17 cellular contexts compared by ENCODE assay signal in genomic region chr19:17358395-17358794, GRCh38. TPM values are rescaled to one million over a fixed set of nuclear protein-coding genes. Genes with fewer than 3 reads are reported as not detected.
DNase-seq lines count a peak whose midpoint lies in the region; ATAC-seq, FAIRE-seq and TF ChIP-seq lines count a peak whose summit lies in the region.
"Had no signal": no experiment of that assay in that cellular context is flagged by ENCODE, and none has a peak within 500 bp of the region (broad histone marks: within the 10 kb centered on the region; RNA-seq: fewer than 3 reads in every experiment).

No MANE protein-coding gene starts in this region.

- CTCF ChIA-PET in HCT116 (lab: Charles Lee) (interaction anchor here (1.0 to 1.8 kb wide), 2 partner anchors 10 to 13 kb away, joined by 4 read pairs; no protein-coding TSS in a partner anchor), HepG2 (lab: Yijun Ruan, JAX; ENCODE audit: low intra/inter-chr PET ratio, low total read pairs) (no interaction called here)

- no peak overlapping the region for H3K27ac ChIP-seq in HCT116 (ENCODE audit: low read depth, low read length)
- H3K27ac ChIP-seq in body of pancreas: no peak overlapping the region
- no peak overlapping the region for H3K27ac ChIP-seq in HepG2 (ENCODE audit: extremely low read length, insufficient read depth, low read length)
- H3K27ac ChIP-seq in transverse colon: no peak overlapping the region
- no peak overlapping the region for H3K27ac ChIP-seq in WERI-Rb-1
- H3K27ac ChIP-seq: prostate gland had no signal

- WGBS in body of pancreas, 2 donors: 62 to 80% methylated on average over 4 to 7 of the region's 7 CpGs
- WGBS in HepG2 (ENCODE audit: low lambda C conversion rate): 33% methylated on average over 4 of the region's 7 CpGs
- WGBS in transverse colon (ENCODE audit: low coverage in 1 of 2), 2 donors: 60 to 70% methylated on average over 1 to 7 of the region's 7 CpGs

- H3K27me3 ChIP-seq in HCT116 (ENCODE audit: insufficient read depth, low read length) (no peaks in the 10 kb centered on the region), body of pancreas (no peaks in the 10 kb centered on the region), HepG2 (ENCODE audit: control insufficient read depth in 1 of 2, insufficient read depth in 2 of 2, low read length in 2 of 2) (peaks cover 3 to 11% of the 10 kb centered on the region in 2 experiments; a peak in 3 of 5 replicates), transverse colon (no peaks in the 10 kb centered on the region), WERI-Rb-1 (ENCODE audit: insufficient read depth, low read depth, severe bottlenecking) (no peaks in the 10 kb centered on the region)

- H3K4me2 ChIP-seq in HCT116 (ENCODE audit: low read length) (peak overlapping the region; percentile 47), HepG2 (ENCODE audit: low read depth, low read length) (no peak overlapping the region; the same call in 1 of the 2 replicates)

- TF ChIP-seq EP300 in HepG2 (IDR thresholded peaks at IDR 0.05; ENCODE audit: low read depth in 2 of 2, low read length in 2 of 2) (no peak), HepG2 (CRISPR knock-in tag; IDR thresholded peaks at IDR 0.05; ENCODE audit: borderline replicate concordance) (no peak), transverse colon (IDR thresholded peaks at IDR 0.05; ENCODE audit: low read depth) (peak; percentile 10)

- peak; percentile 91 for ATAC-seq in HCT116
- peak; percentile 53 for ATAC-seq in body of pancreas
- 0 out of 3 replicates have a peak, but pooled peaks have one; percentile 41 for ATAC-seq in HepG2
- ATAC-seq in GM19035 (IDR thresholded peaks at IDR 0.05; ENCODE audit: unreplicated experiment): no peak
- ATAC-seq in HG03457 (IDR thresholded peaks at IDR 0.05; ENCODE audit: unreplicated experiment): no peak
- ATAC-seq: SK-N-SH treated with all-trans-retinoic acid at 6 μM for 48 hours had no signal

- BruUV-seq in HCT116 (replicated peaks; lab: Mats Ljungman, UMichigan): no TSS peak
- BruUV-seq in HepG2 (replicated peaks; lab: Mats Ljungman, UMichigan): no TSS peak

- POLR2A ChIA-PET in HCT116 (lab: Charles Lee) (no interaction called here), HepG2 (lab: Yijun Ruan, JAX) (no interaction called here)

- H2AFZ ChIP-seq in HCT116 (ENCODE audit: low read depth, low read length, poor library complexity, severe bottlenecking): no peak overlapping the region
- no peak overlapping the region for H2AFZ ChIP-seq in HepG2 (ENCODE audit: low read length)

- no peak for TF ChIP-seq RAD21 in HCT116 (IDR thresholded peaks at IDR 0.05; ENCODE audit: low read depth)
- no peak for TF ChIP-seq RAD21 in HepG2 (CRISPR knock-in tag; IDR thresholded peaks at IDR 0.05)

- TF ChIP-seq CTCF in HCT116 (IDR thresholded peaks at IDR 0.05 in 2 of 3, conservative IDR thresholded peaks at IDR 0.05 in 1 of 3; ENCODE audit: borderline replicate concordance in 1 of 3, insufficient read depth in 1 of 3, low read depth in 2 of 3, low read length in 2 of 3) (no peak), body of pancreas (IDR thresholded peaks at IDR 0.05) (no peak), HepG2 (CRISPR knock-in tag; IDR thresholded peaks at IDR 0.05) (no peak), transverse colon (IDR thresholded peaks at IDR 0.05) (no peak), WERI-Rb-1 (IDR thresholded peaks at IDR 0.05; ENCODE audit: low read depth, low read length) (no peak)

- H3K4me1 ChIP-seq in HCT116 (ENCODE audit: control insufficient read depth in 1 of 2, insufficient read depth in 2 of 2, low read length in 2 of 2) (peaks cover 6 to 10% of the 10 kb centered on the region in 2 experiments; a peak in 3 of 4 replicates), body of pancreas (no peaks in the 10 kb centered on the region), HepG2 (ENCODE audit: insufficient read depth, low read length) (peaks cover 24% of the 10 kb centered on the region), transverse colon (no peaks in the 10 kb centered on the region)
- H3K4me1 ChIP-seq: prostate gland had no signal

- DNase-seq in HCT116 (ENCODE audit: low read depth, low spot score) (peak; percentile 37), body of pancreas (no peak), HepG2 (ENCODE audit: low spot score) (no peak), transverse colon (no peak), WERI-Rb-1 (no peak)
- DNase-seq: activated effector memory CD4-positive, alpha-beta T cell treated with Interleukin-2 at 50 U/mL for 16 hours; CD4-positive, CD25-positive, alpha-beta regulatory T cell; endodermal cell; NK-92 treated with Interleukin-12 subunit alpha and Interleukin-12 subunit beta, amount 100 ng/mL, for 24 hours; stimulated activated CD4-positive, alpha-beta T cell treated with anti-CD3 and anti-CD28 coated beads, Interleukin-1b, Interleukin-23, amount 100 ng/mL, for 48 hours had no signal

- no peaks in the 10 kb centered on the region for H3K9me2 ChIP-seq in HCT116 (ENCODE audit: insufficient read depth)

- no peak for FAIRE-seq in HepG2 (lab: Jason Lieb, UNC)
- FAIRE-seq: GM12892, islet of Langerhans had no signal

- H3K4me3 ChIP-seq in HCT116 (replicated peaks in 1 of 2; ENCODE audit: low read depth in 1 of 2, low read length in 2 of 2) (no peak overlapping the region), body of pancreas (no peak overlapping the region), HepG2 (replicated peaks in 1 of 3; ENCODE audit: insufficient read depth in 1 of 3, low read depth in 2 of 3, low read length in 3 of 3) (no peak overlapping the region), transverse colon (no peak overlapping the region), WERI-Rb-1 (ENCODE audit: low read depth, low read length) (no peak overlapping the region)
- H3K4me3 ChIP-seq: prostate gland had no signal

- H3K79me2 ChIP-seq in HCT116 (ENCODE audit: insufficient read depth, low read length): no peaks in the 10 kb centered on the region
- no peaks in the 10 kb centered on the region for H3K79me2 ChIP-seq in HepG2 (ENCODE audit: insufficient read depth, low read length)

- TF ChIP-seq POLR2A in HCT116 (IDR thresholded peaks at IDR 0.05; ENCODE audit: borderline replicate concordance, extremely low read depth, insufficient read depth, insufficient read length) (no peak), body of pancreas (IDR thresholded peaks at IDR 0.05) (no peak), HepG2 (IDR thresholded peaks at IDR 0.05; ENCODE audit: insufficient read depth in 1 of 2, low read depth in 2 of 2, low read length in 2 of 2) (no peak), transverse colon (IDR thresholded peaks at IDR 0.05) (no peak)

- H3K36me3 ChIP-seq in HCT116 (ENCODE audit: control insufficient read depth in 1 of 2, insufficient read depth in 2 of 2, low read length in 2 of 2): no peaks in the 10 kb centered on the region
- H3K36me3 ChIP-seq in body of pancreas (replicated peaks in 1 of 2; ENCODE audit: insufficient read depth in 1 of 2, low read depth in 2 of 2): no peaks in the 10 kb centered on the region
- H3K36me3 ChIP-seq in HepG2 (replicated peaks in 1 of 2; ENCODE audit: control insufficient read depth in 1 of 2, insufficient read depth in 2 of 2, low read length in 2 of 2): no peaks in the 10 kb centered on the region
- H3K36me3 ChIP-seq in transverse colon: no peaks in the 10 kb centered on the region
- no peaks in the 10 kb centered on the region for H3K36me3 ChIP-seq in WERI-Rb-1
- H3K36me3 ChIP-seq: prostate gland had no signal

- RAD21 ChIA-PET in HCT116 (lab: Charles Lee; ENCODE audit: low non-redundant PET in 1 of 2, low total read pairs in 2 of 2, uncharacterized antibody in 2 of 2, unreplicated experiment in 2 of 2): no interaction called here

- intact Hi-C loops in HCT116 (cut with micrococcal nuclease): no loop called here
- intact Hi-C loops in body of pancreas (cut with DNase I): no loop called here
- intact Hi-C loops in HepG2 (cut with micrococcal nuclease; ENCODE audit: unreplicated experiment): no loop called here
- intact Hi-C loops in transverse colon (cut with DNase I; ENCODE audit: low total_unique reads): no loop called here

- H4K20me1 ChIP-seq in HCT116 (ENCODE audit: insufficient read depth) (no peaks in the 10 kb centered on the region), HepG2 (ENCODE audit: insufficient read depth, low read length) (no peaks in the 10 kb centered on the region)

- H3K9me3 ChIP-seq in HCT116 (ENCODE audit: control insufficient read depth in 1 of 2, insufficient read depth in 1 of 2, low read depth in 1 of 2, low read length in 2 of 2) (no peaks in the 10 kb centered on the region), body of pancreas (no peaks in the 10 kb centered on the region), HepG2 (ENCODE audit: low read length) (no peaks in the 10 kb centered on the region), transverse colon (no peaks in the 10 kb centered on the region), WERI-Rb-1 (ENCODE audit: severe bottlenecking) (no peaks in the 10 kb centered on the region)
- H3K9me3 ChIP-seq: prostate gland had no signal

- in situ Hi-C loops in HepG2 (cut with HindIII; ENCODE audit: extremely low pct_ligation_motif_present, low pct_unique_long_range_greater_than_20kb): no loop called here
- in situ Hi-C loops in transverse colon (cut with MboI; ENCODE audit: low pct_ligation_motif_present in 1 of 4, low pct_unique_long_range_greater_than_20kb in 1 of 4, low sequenced_read_pairs in 3 of 4): no loop called here

- H3K9ac ChIP-seq in HCT116 (ENCODE audit: low read length) (peak overlapping the region; percentile 11; the same call in 1 of the 2 replicates), HepG2 (ENCODE audit: insufficient read depth, low read depth, low read length) (no peak overlapping the region)

RNA-seq across cellular contexts. Expression of gene PLVAP, which starts 18.7 kb away (rescaled TPM):
- total RNA-seq in HCT116 (2021; ENCODE audit: unreplicated experiment): 0.47 TPM
- polyA plus RNA-seq in HCT116 (2012): not detected in 2 replicates
- total RNA-seq in body of pancreas: 10 to 100 TPM; 37.9 to 49.8 TPM
- not detected in 2 replicates for total RNA-seq in HepG2 (2016; rRNA removed; fragmentation: Illumina TruSeq; extraction: Trizol)
- total RNA-seq in HepG2 (2016; cell fraction: cytosol; rRNA removed; fragmentation: Illumina TruSeq; extraction: Trizol; ENCODE audit: low read depth): not detected in 2 replicates
- total RNA-seq in HepG2 (2016; cell fraction: insoluble cytoplasmic fraction; rRNA removed; fragmentation: Illumina TruSeq; extraction: Trizol): not detected in 2 replicates
- total RNA-seq in HepG2 (2016; cell fraction: membrane; rRNA removed; fragmentation: Illumina TruSeq; extraction: Trizol): not detected in 2 replicates
- total RNA-seq in HepG2 (2016; cell fraction: nucleus; rRNA removed; fragmentation: Illumina TruSeq; extraction: Trizol): not detected in 2 replicates
- polyA plus RNA-seq in HepG2 (2011; rRNA removed): 0.26 TPM in 1 of 2 replicates, not detected in the other
- polyA plus RNA-seq in HepG2 (2011; cell fraction: cytosol; rRNA removed): not detected in 2 replicates
- polyA plus RNA-seq in HepG2 (2011; cell fraction: nucleus; rRNA removed): 0.26 and 0.58 TPM in 2 replicates
- not detected in 2 replicates for polyA plus RNA-seq in HepG2 (2012)
- not detected in 2 replicates for polyA plus RNA-seq in HepG2 (2016; cell fraction: cytosol; fragmentation: Illumina TruSeq; extraction: Trizol; ENCODE audit: low read depth)
- not detected in 2 replicates for polyA plus RNA-seq in HepG2 (2016; cell fraction: insoluble cytoplasmic fraction; fragmentation: Illumina TruSeq; extraction: Trizol; ENCODE audit: low read depth)
- not detected in 2 replicates for polyA plus RNA-seq in HepG2 (2016; cell fraction: membrane; fragmentation: Illumina TruSeq; extraction: Trizol; ENCODE audit: low read depth)
- not detected in 2 replicates for polyA plus RNA-seq in HepG2 (2016; cell fraction: nucleus; fragmentation: Illumina TruSeq; extraction: Trizol; ENCODE audit: insufficient read depth, low read depth)
- polyA minus RNA-seq in HepG2 (2011; rRNA and poly(A)+ RNA removed; ENCODE audit: low replicate concordance): not detected in 2 replicates
- not detected in 2 replicates for polyA minus RNA-seq in HepG2 (2011; cell fraction: cytosol; rRNA and poly(A)+ RNA removed)
- not detected in 2 replicates for polyA minus RNA-seq in HepG2 (2011; cell fraction: nucleus; rRNA and poly(A)+ RNA removed)
- 10 to 100 TPM in 3 of 4 donors, 1 to 10 TPM in 1; 3.0 to 37.0 (median 19.2) TPM for total RNA-seq in transverse colon
- total RNA-seq: CD4-positive, CD25-positive, alpha-beta regulatory T cell had no signal
- polyA plus RNA-seq: CD4-positive, CD25-positive, alpha-beta regulatory T cell had no signal

RNA-seq across cellular contexts. Expression of gene GTPBP3, which starts 21.0 kb away (rescaled TPM):
- total RNA-seq in HCT116 (2021; ENCODE audit: unreplicated experiment): 73.0 TPM
- polyA plus RNA-seq in HCT116 (2012): 36.5 and 41.5 TPM in 2 replicates
- total RNA-seq in body of pancreas: 100 to 1,000 TPM in 1 of 2 donors, 10 to 100 TPM in 1; 13.7 to 127 TPM
- total RNA-seq in HepG2 (2016; rRNA removed; fragmentation: Illumina TruSeq; extraction: Trizol): 21.9 and 30.0 TPM in 2 replicates
- total RNA-seq in HepG2 (2016; cell fraction: cytosol; rRNA removed; fragmentation: Illumina TruSeq; extraction: Trizol; ENCODE audit: low read depth): 7.6 and 7.7 TPM in 2 replicates
- total RNA-seq in HepG2 (2016; cell fraction: insoluble cytoplasmic fraction; rRNA removed; fragmentation: Illumina TruSeq; extraction: Trizol): 20.5 and 30.8 TPM in 2 replicates
- 10.2 and 11.9 TPM in 2 replicates for total RNA-seq in HepG2 (2016; cell fraction: membrane; rRNA removed; fragmentation: Illumina TruSeq; extraction: Trizol)
- total RNA-seq in HepG2 (2016; cell fraction: nucleus; rRNA removed; fragmentation: Illumina TruSeq; extraction: Trizol): 21.2 and 29.1 TPM in 2 replicates
- 17.5 and 19.4 TPM in 2 replicates for polyA plus RNA-seq in HepG2 (2011; rRNA removed)
- polyA plus RNA-seq in HepG2 (2011; cell fraction: cytosol; rRNA removed): 12.8 and 16.0 TPM in 2 replicates
- 70.0 and 87.3 TPM in 2 replicates for polyA plus RNA-seq in HepG2 (2011; cell fraction: nucleus; rRNA removed)
- 18.4 and 23.1 TPM in 2 replicates for polyA plus RNA-seq in HepG2 (2012)
- polyA plus RNA-seq in HepG2 (2016; cell fraction: cytosol; fragmentation: Illumina TruSeq; extraction: Trizol; ENCODE audit: low read depth): 2.2 and 2.4 TPM in 2 replicates
- 28.4 and 29.4 TPM in 2 replicates for polyA plus RNA-seq in HepG2 (2016; cell fraction: insoluble cytoplasmic fraction; fragmentation: Illumina TruSeq; extraction: Trizol; ENCODE audit: low read depth)
- polyA plus RNA-seq in HepG2 (2016; cell fraction: membrane; fragmentation: Illumina TruSeq; extraction: Trizol; ENCODE audit: low read depth): 6.0 and 6.4 TPM in 2 replicates
- 98.3 and 114 TPM in 2 replicates for polyA plus RNA-seq in HepG2 (2016; cell fraction: nucleus; fragmentation: Illumina TruSeq; extraction: Trizol; ENCODE audit: insufficient read depth, low read depth)
- polyA minus RNA-seq in HepG2 (2011; rRNA and poly(A)+ RNA removed; ENCODE audit: low replicate concordance): 24.6 and 34.1 TPM in 2 replicates
- 13.8 and 14.8 TPM in 2 replicates for polyA minus RNA-seq in HepG2 (2011; cell fraction: cytosol; rRNA and poly(A)+ RNA removed)
- 29.1 and 29.5 TPM in 2 replicates for polyA minus RNA-seq in HepG2 (2011; cell fraction: nucleus; rRNA and poly(A)+ RNA removed)
- total RNA-seq in transverse colon: 100 to 1,000 TPM in 1 of 4 donors, 10 to 100 TPM in 3; 24.7 to 206 (median 30.5) TPM

RNA-seq across cellular contexts. Expression of gene ANO8, which starts 23.7 kb away (rescaled TPM):
- 22.9 TPM for total RNA-seq in HCT116 (2021; ENCODE audit: unreplicated experiment)
- polyA plus RNA-seq in HCT116 (2012): 14.9 and 16.5 TPM in 2 replicates
- 10 to 100 TPM in 1 of 2 donors, 1 to 10 TPM in 1; 7.0 to 16.5 TPM for total RNA-seq in body of pancreas
- total RNA-seq in HepG2 (2016; rRNA removed; fragmentation: Illumina TruSeq; extraction: Trizol): 0.79 and 1.8 TPM in 2 replicates
- total RNA-seq in HepG2 (2016; cell fraction: cytosol; rRNA removed; fragmentation: Illumina TruSeq; extraction: Trizol; ENCODE audit: low read depth): 0.26 and 0.51 TPM in 2 replicates
- 0.62 and 2.2 TPM in 2 replicates for total RNA-seq in HepG2 (2016; cell fraction: insoluble cytoplasmic fraction; rRNA removed; fragmentation: Illumina TruSeq; extraction: Trizol)
- 0.69 and 0.87 TPM in 2 replicates for total RNA-seq in HepG2 (2016; cell fraction: membrane; rRNA removed; fragmentation: Illumina TruSeq; extraction: Trizol)
- 3.0 and 3.6 TPM in 2 replicates for total RNA-seq in HepG2 (2016; cell fraction: nucleus; rRNA removed; fragmentation: Illumina TruSeq; extraction: Trizol)
- 3.5 and 5.1 TPM in 2 replicates for polyA plus RNA-seq in HepG2 (2011; rRNA removed)
- polyA plus RNA-seq in HepG2 (2011; cell fraction: cytosol; rRNA removed): 1.8 and 2.2 TPM in 2 replicates
- 27.1 and 30.5 TPM in 2 replicates for polyA plus RNA-seq in HepG2 (2011; cell fraction: nucleus; rRNA removed)
- polyA plus RNA-seq in HepG2 (2012): 3.2 and 4.5 TPM in 2 replicates
- 0.24 and 0.28 TPM in 2 replicates for polyA plus RNA-seq in HepG2 (2016; cell fraction: cytosol; fragmentation: Illumina TruSeq; extraction: Trizol; ENCODE audit: low read depth)
- 0.87 and 1.1 TPM in 2 replicates for polyA plus RNA-seq in HepG2 (2016; cell fraction: insoluble cytoplasmic fraction; fragmentation: Illumina TruSeq; extraction: Trizol; ENCODE audit: low read depth)
- 0.37 and 0.50 TPM in 2 replicates for polyA plus RNA-seq in HepG2 (2016; cell fraction: membrane; fragmentation: Illumina TruSeq; extraction: Trizol; ENCODE audit: low read depth)
- polyA plus RNA-seq in HepG2 (2016; cell fraction: nucleus; fragmentation: Illumina TruSeq; extraction: Trizol; ENCODE audit: insufficient read depth, low read depth): 12.4 and 14.0 TPM in 2 replicates
- polyA minus RNA-seq in HepG2 (2011; rRNA and poly(A)+ RNA removed; ENCODE audit: low replicate concordance): 7.6 and 10.4 TPM in 2 replicates
- 3.0 TPM in 2 replicates for polyA minus RNA-seq in HepG2 (2011; cell fraction: cytosol; rRNA and poly(A)+ RNA removed)
- 9.2 and 9.3 TPM in 2 replicates for polyA minus RNA-seq in HepG2 (2011; cell fraction: nucleus; rRNA and poly(A)+ RNA removed)
- total RNA-seq in transverse colon: 10 to 100 TPM in 2 of 4 donors, 1 to 10 TPM in 2; 6.7 to 73.0 (median 10.3) TPM

RNA-seq across cellular contexts. Expression of gene CCDC194, which starts 35.6 kb away (rescaled TPM):
- total RNA-seq in HCT116 (2021; ENCODE audit: unreplicated experiment) (not detected), body of pancreas (not detected), HepG2 (2016; rRNA removed; fragmentation: Illumina TruSeq; extraction: Trizol) (0.13 TPM in 1 of 2 replicates, not detected in the other), transverse colon (not detected)
- polyA plus RNA-seq in HCT116 (2012): 0.14 TPM in 1 of 2 replicates, not detected in the other
- total RNA-seq in HepG2 (2016; cell fraction: cytosol; rRNA removed; fragmentation: Illumina TruSeq; extraction: Trizol; ENCODE audit: low read depth): not detected in 2 replicates
- 0.22 TPM in 1 of 2 replicates, not detected in the other for total RNA-seq in HepG2 (2016; cell fraction: insoluble cytoplasmic fraction; rRNA removed; fragmentation: Illumina TruSeq; extraction: Trizol)
- not detected in 2 replicates for total RNA-seq in HepG2 (2016; cell fraction: membrane; rRNA removed; fragmentation: Illumina TruSeq; extraction: Trizol)
- total RNA-seq in HepG2 (2016; cell fraction: nucleus; rRNA removed; fragmentation: Illumina TruSeq; extraction: Trizol): 0.50 TPM in 1 of 2 replicates, not detected in the other
- polyA plus RNA-seq in HepG2 (2011; rRNA removed): 0.21 and 0.35 TPM in 2 replicates
- polyA plus RNA-seq in HepG2 (2011; cell fraction: cytosol; rRNA removed): 0.08 TPM in 1 of 2 replicates, not detected in the other
- polyA plus RNA-seq in HepG2 (2011; cell fraction: nucleus; rRNA removed): 1.5 and 2.7 TPM in 2 replicates
- 0.60 and 0.69 TPM in 2 replicates for polyA plus RNA-seq in HepG2 (2012)
- not detected in 2 replicates for polyA plus RNA-seq in HepG2 (2016; cell fraction: cytosol; fragmentation: Illumina TruSeq; extraction: Trizol; ENCODE audit: low read depth)
- not detected in 2 replicates for polyA plus RNA-seq in HepG2 (2016; cell fraction: insoluble cytoplasmic fraction; fragmentation: Illumina TruSeq; extraction: Trizol; ENCODE audit: low read depth)
- not detected in 2 replicates for polyA plus RNA-seq in HepG2 (2016; cell fraction: membrane; fragmentation: Illumina TruSeq; extraction: Trizol; ENCODE audit: low read depth)
- 0.62 and 1.2 TPM in 2 replicates for polyA plus RNA-seq in HepG2 (2016; cell fraction: nucleus; fragmentation: Illumina TruSeq; extraction: Trizol; ENCODE audit: insufficient read depth, low read depth)
- polyA minus RNA-seq in HepG2 (2011; rRNA and poly(A)+ RNA removed; ENCODE audit: low replicate concordance): 3.3 TPM in 1 of 2 replicates, not detected in the other
- polyA minus RNA-seq in HepG2 (2011; cell fraction: cytosol; rRNA and poly(A)+ RNA removed): not detected in 2 replicates
- 1.9 and 3.0 TPM in 2 replicates for polyA minus RNA-seq in HepG2 (2011; cell fraction: nucleus; rRNA and poly(A)+ RNA removed)
- total RNA-seq: glomerular endothelial cell, prostate gland had no signal
- polyA plus RNA-seq: CD4-positive, CD25-positive, alpha-beta regulatory T cell had no signal

RNA-seq across cellular contexts. Expression of gene BST2, which starts 47.0 kb away (rescaled TPM):
- total RNA-seq in HCT116 (2021; ENCODE audit: unreplicated experiment) (5.4 TPM), body of pancreas (10 to 100 TPM; 34.3 to 43.6 TPM), HepG2 (2016; rRNA removed; fragmentation: Illumina TruSeq; extraction: Trizol) (39.1 and 58.8 TPM in 2 replicates), transverse colon (10 to 100 TPM in 3 of 4 donors, 1 to 10 TPM in 1; 5.6 to 39.2 (median 19.9) TPM)
- polyA plus RNA-seq in HCT116 (2012): 2.6 and 3.6 TPM in 2 replicates
- 13.2 and 16.4 TPM in 2 replicates for total RNA-seq in HepG2 (2016; cell fraction: cytosol; rRNA removed; fragmentation: Illumina TruSeq; extraction: Trizol; ENCODE audit: low read depth)
- 39.2 and 64.4 TPM in 2 replicates for total RNA-seq in HepG2 (2016; cell fraction: insoluble cytoplasmic fraction; rRNA removed; fragmentation: Illumina TruSeq; extraction: Trizol)
- total RNA-seq in HepG2 (2016; cell fraction: membrane; rRNA removed; fragmentation: Illumina TruSeq; extraction: Trizol): 23.1 TPM in 2 replicates
- 45.3 and 48.7 TPM in 2 replicates for total RNA-seq in HepG2 (2016; cell fraction: nucleus; rRNA removed; fragmentation: Illumina TruSeq; extraction: Trizol)
- polyA plus RNA-seq in HepG2 (2011; rRNA removed): 93.8 and 105 TPM in 2 replicates
- 120 and 135 TPM in 2 replicates for polyA plus RNA-seq in HepG2 (2011; cell fraction: cytosol; rRNA removed)
- polyA plus RNA-seq in HepG2 (2011; cell fraction: nucleus; rRNA removed): 45.7 and 55.1 TPM in 2 replicates
- polyA plus RNA-seq in HepG2 (2012): 40.8 and 80.1 TPM in 2 replicates
- polyA plus RNA-seq in HepG2 (2016; cell fraction: cytosol; fragmentation: Illumina TruSeq; extraction: Trizol; ENCODE audit: low read depth): 20.8 and 22.8 TPM in 2 replicates
- 52.4 and 55.4 TPM in 2 replicates for polyA plus RNA-seq in HepG2 (2016; cell fraction: insoluble cytoplasmic fraction; fragmentation: Illumina TruSeq; extraction: Trizol; ENCODE audit: low read depth)
- 30.0 and 30.4 TPM in 2 replicates for polyA plus RNA-seq in HepG2 (2016; cell fraction: membrane; fragmentation: Illumina TruSeq; extraction: Trizol; ENCODE audit: low read depth)
- polyA plus RNA-seq in HepG2 (2016; cell fraction: nucleus; fragmentation: Illumina TruSeq; extraction: Trizol; ENCODE audit: insufficient read depth, low read depth): 103 and 116 TPM in 2 replicates
- 56.6 and 402 TPM in 2 replicates for polyA minus RNA-seq in HepG2 (2011; rRNA and poly(A)+ RNA removed; ENCODE audit: low replicate concordance)
- 23.0 and 24.4 TPM in 2 replicates for polyA minus RNA-seq in HepG2 (2011; cell fraction: cytosol; rRNA and poly(A)+ RNA removed)
- 13.5 and 26.4 TPM in 2 replicates for polyA minus RNA-seq in HepG2 (2011; cell fraction: nucleus; rRNA and poly(A)+ RNA removed)

Comparison
In these comparisons a context has a peak if more than half of its experiments do, and no peak if none do; other contexts are left out.
1. ATAC-seq: peak in HCT116 (single experiment), body of pancreas (single experiment) and HepG2 (single experiment); none in GM19035 (single experiment) and HG03457 (single experiment).